9 cellular contexts compared by ENCODE assay signal in the genomic region with DNA sequence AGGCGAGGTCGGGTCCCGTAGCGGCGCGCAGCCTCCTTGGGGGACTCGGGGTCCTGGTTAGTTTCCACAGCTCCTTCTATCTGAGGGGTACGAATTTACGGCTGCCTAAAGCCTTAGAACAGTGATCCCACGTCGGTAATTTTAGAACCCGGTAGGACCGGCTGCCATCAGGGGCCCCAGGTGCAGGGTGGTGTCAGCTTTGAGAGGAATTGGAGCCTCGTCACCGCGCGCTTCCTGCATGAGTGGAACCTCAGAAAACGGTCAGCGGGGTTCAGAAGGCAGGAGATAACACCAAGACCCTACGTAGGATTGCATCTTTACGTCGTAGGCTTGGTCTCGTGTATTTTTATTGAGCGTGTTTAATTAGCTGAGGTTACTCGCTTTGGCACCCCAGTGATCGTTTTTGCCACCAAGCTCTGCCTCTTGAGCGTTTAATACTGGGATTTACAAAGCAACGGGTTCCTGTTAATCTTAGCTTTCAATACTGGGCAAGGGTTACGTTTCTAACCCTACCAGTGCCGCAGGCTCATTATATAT. TPM values are rescaled to one million over a fixed set of nuclear protein-coding genes. Genes with fewer than 3 reads are reported as not detected.
A peak's percentile ranks its signal among the peaks of the same experiment; 100 is the strongest.
DNase-seq lines count a peak whose midpoint lies in the region; ATAC-seq, FAIRE-seq and TF ChIP-seq lines count a peak whose summit lies in the region.
"Had no signal": no experiment of that assay in that cellular context is flagged by ENCODE, and none has a peak within 500 bp of the region (broad histone marks: within the 10 kb centered on the region; RNA-seq: fewer than 3 reads in every experiment).

No MANE protein-coding gene starts in this region.

- H3K9me3 ChIP-seq in CD4-positive, CD25-positive, alpha-beta regulatory T cell (ENCODE audit: control insufficient read depth in 2 of 2, low read length in 2 of 2): no peaks in the 10 kb centered on the region
- no peaks in the 10 kb centered on the region for H3K9me3 ChIP-seq in body of pancreas
- peaks cover 0 to 9% of the 10 kb centered on the region in 2 donors for H3K9me3 ChIP-seq in kidney (ENCODE audit: control insufficient read depth in 1 of 2, low read length in 2 of 2)

- intact Hi-C loops in body of pancreas (cut with DNase I) (no loop called here), kidney (cut with DNase I) (no loop called here)

- H3K27ac Mint-ChIP-seq in CD4-positive, CD25-positive, alpha-beta regulatory T cell: peak overlapping the region in 2 of 3 donors; percentile 86 to 93

- POLR2A ChIA-PET in RWPE1 (lab: Yijun Ruan, JAX; ENCODE audit: low non-redundant PET): no interaction called here

- H3K36me3 ChIP-seq in CD4-positive, CD25-positive, alpha-beta regulatory T cell (ENCODE audit: control insufficient read depth, insufficient read depth, low read length): no peaks in the 10 kb centered on the region
- H3K36me3 ChIP-seq in body of pancreas (replicated peaks in 1 of 2; ENCODE audit: insufficient read depth in 1 of 2, low read depth in 2 of 2) (no peaks in the 10 kb centered on the region), kidney (ENCODE audit: control insufficient read depth in 1 of 2, insufficient read depth in 2 of 2, low read length in 2 of 2) (no peaks in the 10 kb centered on the region)

- H3K27ac ChIP-seq in CD4-positive, CD25-positive, alpha-beta regulatory T cell (ENCODE audit: insufficient read depth, low read length, poor library complexity, severe bottlenecking): peak overlapping the region; percentile 92
- peak overlapping the region; percentile 87 for H3K27ac ChIP-seq in RWPE1
- peak overlapping the region; percentile 51 to 82 (median 75) for H3K27ac ChIP-seq in body of pancreas
- H3K27ac ChIP-seq in kidney (ENCODE audit: low read depth in 2 of 2, low read length in 2 of 2): peak overlapping the region in 1 of 2 donors; percentile 53

- DNase-seq in CD4-positive, CD25-positive, alpha-beta regulatory T cell: peak in 2 of 3 donors; percentile 43 to 86
- peak; percentile 14 for DNase-seq in GM19240 (ENCODE audit: insufficient read length, low spot score)
- DNase-seq in RWPE1 (ENCODE audit: low spot score): peak; percentile 49
- DNase-seq in body of pancreas: peak; percentile 50 to 59 (median 56)
- no peak for DNase-seq in kidney
- peak; percentile 41 to 43 for DNase-seq in stimulated activated CD4-positive, alpha-beta T cell treated with anti-CD3 and anti-CD28 coated beads, Interleukin-2, amount 100 ng/mL, for 48 hours
- DNase-seq in retina: no peak

- ATAC-seq in CD4-positive, CD25-positive, alpha-beta regulatory T cell (ENCODE audit: low read depth in 2 of 2): peak; percentile 57
- ATAC-seq in HG03378 (IDR thresholded peaks at IDR 0.05; ENCODE audit: unreplicated experiment) (peak; percentile 38), body of pancreas (peak; percentile 54)

- no peaks in the 10 kb centered on the region for H3K36me3 Mint-ChIP-seq in CD4-positive, CD25-positive, alpha-beta regulatory T cell

- CTCF ChIA-PET in RWPE1 (lab: Yijun Ruan, JAX): no interaction called here

- H3K4me3 ChIP-seq in CD4-positive, CD25-positive, alpha-beta regulatory T cell (ENCODE audit: low read depth, low read length): peak overlapping the region; percentile 66
- H3K4me3 ChIP-seq in body of pancreas (peak overlapping the region; percentile 66 to 71), kidney (ENCODE audit: low read length in 2 of 2) (peak overlapping the region; percentile 66 to 89)

- peaks cover 14% of the 10 kb centered on the region for H3K27me3 Mint-ChIP-seq in CD4-positive, CD25-positive, alpha-beta regulatory T cell

- WGBS in body of pancreas, 2 donors: 2 to 3% methylated on average over 15 to 30 of the region's 30 CpGs

- H3K9ac ChIP-seq in kidney (ENCODE audit: low read length in 2 of 2): peak overlapping the region; percentile 33 to 85

- H3K27me3 ChIP-seq in CD4-positive, CD25-positive, alpha-beta regulatory T cell (ENCODE audit: control insufficient read depth, insufficient read depth, low read length): peaks cover 4% of the 10 kb centered on the region
- no peaks in the 10 kb centered on the region for H3K27me3 ChIP-seq in body of pancreas

- H3K9me3 Mint-ChIP-seq in CD4-positive, CD25-positive, alpha-beta regulatory T cell: peaks cover 0 to 7% (median 4%) of the 10 kb centered on the region in 7 donors

- peaks cover 18% of the 10 kb centered on the region for H3K4me1 ChIP-seq in CD4-positive, CD25-positive, alpha-beta regulatory T cell (ENCODE audit: control insufficient read depth, insufficient read depth, low read length, poor library complexity, severe bottlenecking)
- H3K4me1 ChIP-seq in body of pancreas (peaks cover 18% of the 10 kb centered on the region), kidney (ENCODE audit: control insufficient read depth in 1 of 2, insufficient read depth in 1 of 2, low read depth in 1 of 2, low read length in 2 of 2) (peaks cover 4 to 10% of the 10 kb centered on the region in 2 donors)

- H3K4me3 Mint-ChIP-seq in CD4-positive, CD25-positive, alpha-beta regulatory T cell: peak overlapping the region; percentile 89 to 97 (median 90)

- H3K4me1 Mint-ChIP-seq in CD4-positive, CD25-positive, alpha-beta regulatory T cell: peaks cover 16 to 32% (median 17%) of the 10 kb centered on the region in 4 donors

- peak in 1 of 3 donors; percentile 36 for TF ChIP-seq POLR2A in body of pancreas (IDR thresholded peaks at IDR 0.05)

- FAIRE-seq in kidney (lab: Jason Lieb, UNC): no peak
- FAIRE-seq: TTC549 had no signal

- TF ChIP-seq CTCF in RWPE1 (conservative IDR thresholded peaks at IDR 0.05; ENCODE audit: low read depth) (no peak), body of pancreas (IDR thresholded peaks at IDR 0.05) (no peak), kidney (IDR thresholded peaks at IDR 0.05; ENCODE audit: borderline replicate concordance, extremely low read depth, insufficient read depth) (no peak)

RNA-seq across cellular contexts. Expression of a gene that starts 0.4 kb away (rescaled TPM):
- 0.81 TPM for total RNA-seq in CD4-positive, CD25-positive, alpha-beta regulatory T cell
- 1 to 10 TPM; 1.4 to 5.4 (median 1.7) TPM for polyA plus RNA-seq in CD4-positive, CD25-positive, alpha-beta regulatory T cell
- under 1 TPM; 0.26 to 0.99 TPM for total RNA-seq in body of pancreas
- total RNA-seq in kidney: 2.7 TPM
- 1.6 TPM for polyA plus RNA-seq in kidney (ENCODE audit: insufficient read depth, low read depth, low replicate concordance)

Comparison
In these comparisons a context has a peak if more than half of its experiments do, and no peak if none do; other contexts are left out.
1. DNase-seq: peak in CD4-positive, CD25-positive, alpha-beta regulatory T cell (2 of 3), GM19240 (single experiment), RWPE1 (single experiment), body of pancreas (4 of 4) and stimulated activated CD4-positive, alpha-beta T cell treated with anti-CD3 and anti-CD28 coated beads, Interleukin-2, amount 100 ng/mL, for 48 hours (2 of 2); none in kidney (single experiment) and retina (single experiment).
2. Peak in every context shown above with its lines, with median percentiles within 50 percentile points of each other: ATAC-seq and H3K4me3 ChIP-seq.